ENCODE assay signal across 1 cellular context in the genomic region with DNA sequence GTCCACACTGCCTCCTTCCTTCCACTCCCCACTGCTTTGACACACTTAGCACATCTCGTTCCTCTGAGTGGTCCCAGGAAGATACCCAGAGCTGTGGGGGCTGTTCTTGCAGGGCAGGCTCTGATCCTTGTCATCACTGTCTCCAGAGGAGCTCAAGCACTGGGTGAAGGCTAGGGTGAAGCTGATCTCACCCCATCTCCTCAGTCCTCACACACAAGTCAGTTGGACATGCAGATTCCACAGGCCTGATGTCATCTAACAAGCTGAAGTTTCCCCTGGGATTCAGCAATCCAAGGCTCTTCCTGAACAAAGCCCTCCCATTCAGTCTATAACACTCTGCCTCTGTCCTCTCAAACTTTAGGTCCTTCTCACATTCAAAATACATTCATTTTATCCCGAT.
TF ChIP-seq lines count a peak whose summit lies in the region.

No MANE protein-coding gene starts in this region.

TF ChIP-seq in H1, 55 proteins besides CTCF, POLR2A, EP300 and RAD21:
- TF ChIP-seq SIRT6 (IDR thresholded peaks at IDR 0.05; ENCODE audit: low read length) = no peak
- TF ChIP-seq SUZ12 (IDR thresholded peaks at IDR 0.05; ENCODE audit: low read length) = no peak
- no peak for TF ChIP-seq FOSL1 (IDR thresholded peaks at IDR 0.05; ENCODE audit: insufficient read depth, low read depth, low read length)
- no peak for TF ChIP-seq SP4 (IDR thresholded peaks at IDR 0.05; ENCODE audit: low read length)
- TF ChIP-seq EZH2 (IDR thresholded peaks at IDR 0.05; ENCODE audit: low read depth, low read length, severe bottlenecking) = no peak
- no peak for TF ChIP-seq HDAC2 (IDR thresholded peaks at IDR 0.05; ENCODE audit: borderline replicate concordance in 1 of 2, low read depth in 2 of 2, low read length in 2 of 2)
- TF ChIP-seq GTF2F1 (IDR thresholded peaks at IDR 0.05; ENCODE audit: borderline replicate concordance, low read depth, low read length) = no peak
- no peak for TF ChIP-seq PHF8 (conservative IDR thresholded peaks at IDR 0.05; ENCODE audit: low read depth, low read length)
- TF ChIP-seq CHD1 (IDR thresholded peaks at IDR 0.05; ENCODE audit: low read depth, low read length) = no peak
- no peak for TF ChIP-seq ATF3 (IDR thresholded peaks at IDR 0.05; ENCODE audit: insufficient read depth, low read depth, low read length)
- no peak for TF ChIP-seq TAF7 (optimal IDR thresholded peaks at IDR 0.05; ENCODE audit: borderline replicate concordance, low read depth, low read length)
- TF ChIP-seq NANOG (IDR thresholded peaks at IDR 0.05; ENCODE audit: insufficient read depth, low read depth, low read length, poor library complexity, severe bottlenecking) = no peak
- no peak for TF ChIP-seq KDM4A (IDR thresholded peaks at IDR 0.05; ENCODE audit: low read depth, low read length, severe bottlenecking)
- no peak for TF ChIP-seq TAF1 (IDR thresholded peaks at IDR 0.05; ENCODE audit: low read depth, low read length)
- TF ChIP-seq EGR1 (IDR thresholded peaks at IDR 0.05; ENCODE audit: borderline replicate concordance, low read depth, low read length) = no peak
- TF ChIP-seq SP2 (IDR thresholded peaks at IDR 0.05; ENCODE audit: low read length) = no peak
- no peak for TF ChIP-seq RNF2 (IDR thresholded peaks at IDR 0.05; ENCODE audit: borderline replicate concordance, low read depth, low read length, missing control alignments, poor library complexity, severe bottlenecking)
- TF ChIP-seq BCL11A (IDR thresholded peaks at IDR 0.05; ENCODE audit: low read depth in 2 of 2, low read length in 2 of 2) = no peak
- TF ChIP-seq NRF1 (IDR thresholded peaks at IDR 0.05; ENCODE audit: low read depth, low read length) = no peak
- TF ChIP-seq TCF12 (IDR thresholded peaks at IDR 0.05; ENCODE audit: low read depth, low read length) = no peak
